Comparison of ENCODE assay signal across 8 cellular contexts in genomic region chr13:21218351-21219043, GRCh38. TPM values are rescaled to one million over a fixed set of nuclear protein-coding genes. Genes with fewer than 3 reads are reported as not detected.
A peak's percentile ranks its signal among the peaks of the same experiment; 100 is the strongest.
DNase-seq lines count a peak whose midpoint lies in the region; ATAC-seq and TF ChIP-seq lines count a peak whose summit lies in the region.

No MANE protein-coding gene starts in this region.

- TF ChIP-seq CTCF in neural progenitor cell (IDR thresholded peaks at IDR 0.05) = no peak
- TF ChIP-seq CTCF in ascending aorta (IDR thresholded peaks at IDR 0.05) = no peak

- peak overlapping the region; percentile 37 for H2AFZ ChIP-seq in neural progenitor cell (replicated peaks)

- H3K4me1 Mint-ChIP-seq in neural progenitor cell = no peaks in the 10 kb centered on the region

- H3K4me1 ChIP-seq in neural progenitor cell (no peaks in the 10 kb centered on the region), ascending aorta (no peaks in the 10 kb centered on the region)

- H3K4me3 Mint-ChIP-seq in neural progenitor cell = no peak overlapping the region

- H3K9me3 ChIP-seq in neural progenitor cell (ENCODE audit: low read depth) (no peaks in the 10 kb centered on the region), ascending aorta (no peaks in the 10 kb centered on the region)

- peaks cover 7% of the 10 kb centered on the region for H3K27me3 Mint-ChIP-seq in neural progenitor cell (ENCODE audit: insufficient read depth, low read depth)

- H4K20me1 ChIP-seq in neural progenitor cell (ENCODE audit: low read depth) = no peaks in the 10 kb centered on the region

- H3K27ac ChIP-seq in neural progenitor cell = no peak overlapping the region
- H3K27ac ChIP-seq in ascending aorta = no peak overlapping the region

- peak; percentile 33 to 81 for DNase-seq in NOMO-1 (lab: John Stamatoyannopoulos, UW; ENCODE audit: unreplicated experiment in 2 of 2)
- DNase-seq in NOMO-1 treated with dmso at 0.1 percent for 144 hours (lab: John Stamatoyannopoulos, UW; ENCODE audit: unreplicated experiment) = no peak
- DNase-seq in LHCN-M2 (ENCODE audit: low read depth) = peak; percentile 85
- DNase-seq in neural progenitor cell (ENCODE audit: low spot score) = no peak
- DNase-seq in NCI-H226 = no peak
- DNase-seq in ascending aorta (ENCODE audit: low spot score in 2 of 2) = no peak
- DNase-seq in NCI-H526 (lab: John Stamatoyannopoulos, UW) = no peak

- H3K27me3 ChIP-seq in neural progenitor cell (no peaks in the 10 kb centered on the region), ascending aorta (no peaks in the 10 kb centered on the region)

- no peak overlapping the region for H3K9ac ChIP-seq in neural progenitor cell

- no peaks in the 10 kb centered on the region for H3K79me2 ChIP-seq in neural progenitor cell (ENCODE audit: low read depth)

- H3F3A ChIP-seq in neural progenitor cell (ENCODE audit: low read depth) = no peaks in the 10 kb centered on the region

- H3K27ac Mint-ChIP-seq in neural progenitor cell = no peak overlapping the region

- H3K4me2 ChIP-seq in neural progenitor cell = no peak overlapping the region

- no peak overlapping the region for H3K4me3 ChIP-seq in neural progenitor cell
- H3K4me3 ChIP-seq in ascending aorta = no peak overlapping the region

- intact Hi-C loops in ascending aorta (cut with DNase I) = no loop called here

- no peaks in the 10 kb centered on the region for H3K36me3 Mint-ChIP-seq in neural progenitor cell

- ATAC-seq in HG02642 (IDR thresholded peaks at IDR 0.05; ENCODE audit: poor library complexity, unreplicated experiment) = peak; percentile 99

- H3K36me3 ChIP-seq in neural progenitor cell (no peaks in the 10 kb centered on the region), ascending aorta (no peaks in the 10 kb centered on the region)

- peaks cover 7% of the 10 kb centered on the region for H3K9me3 Mint-ChIP-seq in neural progenitor cell

RNA-seq across cellular contexts. Expression of gene MRPL57, which starts 42.0 kb away (rescaled TPM):
- total RNA-seq in LHCN-M2 (2014; rRNA removed) (32.3 and 34.9 TPM in 2 replicates), neural progenitor cell (ENCODE audit: low replicate concordance) (11.4 and 22.6 TPM in 2 replicates), ascending aorta (36.7 TPM)
- 22.5 TPM for polyA plus RNA-seq in LHCN-M2 (2012)

RNA-seq across cellular contexts. Expression of gene SKA3, which starts 42.1 kb away (rescaled TPM):
- total RNA-seq in LHCN-M2 (2014; rRNA removed) (30.0 and 40.0 TPM in 2 replicates), neural progenitor cell (ENCODE audit: low replicate concordance) (39.8 and 74.7 TPM in 2 replicates), ascending aorta (not detected)
- polyA plus RNA-seq in LHCN-M2 (2012) = 8.8 TPM

Comparison
In these comparisons a context has a peak if more than half of its experiments do, and no peak if none do; other contexts are left out.
1. DNase-seq: peak in NOMO-1 (2 of 2) and LHCN-M2 (single experiment); none in NOMO-1 treated with dmso at 0.1 percent for 144 hours (single experiment), neural progenitor cell (single experiment), NCI-H226 (single experiment), ascending aorta (0 of 2) and NCI-H526 (0 of 2).
2. RNA of gene SKA3, which starts 42.1 kb away (total RNA-seq): 39.8 to 74.7 TPM in neural progenitor cell and 30.0 to 40.0 TPM in LHCN-M2; not detected in ascending aorta (single experiment); every median in the first group is over 10 times any median in the second.